In genomic region chr16:10504404-10504885, GRCh38 we compare ENCODE assay signal across 1 cellular context.
A peak's percentile ranks its signal among the peaks of the same experiment; 100 is the strongest.
TF ChIP-seq lines count a peak whose summit lies in the region.

No MANE protein-coding gene starts in this region.

TF ChIP-seq in K562, 482 proteins besides CTCF, POLR2A, EP300 and RAD21:
- TF ChIP-seq, protein P1, sequence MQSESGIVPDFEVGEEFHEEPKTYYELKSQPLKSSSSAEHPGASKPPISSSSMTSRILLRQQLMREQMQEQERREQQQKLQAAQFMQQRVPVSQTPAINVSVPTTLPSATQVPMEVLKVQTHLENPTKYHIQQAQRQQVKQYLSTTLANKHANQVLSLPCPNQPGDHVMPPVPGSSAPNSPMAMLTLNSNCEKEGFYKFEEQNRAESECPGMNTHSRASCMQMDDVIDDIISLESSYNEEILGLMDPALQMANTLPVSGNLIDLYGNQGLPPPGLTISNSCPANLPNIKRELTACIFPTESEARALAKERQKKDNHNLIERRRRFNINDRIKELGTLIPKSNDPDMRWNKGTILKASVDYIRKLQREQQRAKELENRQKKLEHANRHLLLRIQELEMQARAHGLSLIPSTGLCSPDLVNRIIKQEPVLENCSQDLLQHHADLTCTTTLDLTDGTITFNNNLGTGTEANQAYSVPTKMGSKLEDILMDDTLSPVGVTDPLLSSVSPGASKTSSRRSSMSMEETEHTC (IDR thresholded peaks at IDR 0.05), result no peak
- TF ChIP-seq RFX1 (IDR thresholded peaks at IDR 0.05), result peak; percentile 42
TF ChIP-seq in K562: peak in this region for 1.
